Comparison of ENCODE assay signal across 1 cellular context in genomic region chr18:45967007-45967706, GRCh38.
TF ChIP-seq lines count a peak whose summit lies in the region.

Gene EPG5 (minus strand): TSS chr18:45967329. CDS start chr18:45967239, 90 bp downstream.

TF ChIP-seq in K562, 482 proteins besides CTCF, POLR2A, EP300 and RAD21 (continued from another document and continues in another):
- peak in 1 of 2 experiments; percentile 78; a peak in 3 of 4 replicates for TF ChIP-seq MNT (conservative IDR thresholded peaks at IDR 0.05)
- peak; percentile 98 for TF ChIP-seq MTA3 (IDR thresholded peaks at IDR 0.05; ENCODE audit: borderline replicate concordance)
- peak; percentile 84 for TF ChIP-seq PHF20 (IDR thresholded peaks at IDR 0.05; ENCODE audit: partially characterized antibody)
- TF ChIP-seq EHMT2 (IDR thresholded peaks at IDR 0.05) = no peak
- TF ChIP-seq JUND (IDR thresholded peaks at IDR 0.05; ENCODE audit: borderline replicate concordance, low read depth, low read length) = peak; percentile 72
- TF ChIP-seq JUND (tag; IDR thresholded peaks at IDR 0.05; ENCODE audit: borderline replicate concordance, low read depth, low read length) = peak; percentile 16; the same call in 1 of the 3 replicates
- TF ChIP-seq, protein P1, sequence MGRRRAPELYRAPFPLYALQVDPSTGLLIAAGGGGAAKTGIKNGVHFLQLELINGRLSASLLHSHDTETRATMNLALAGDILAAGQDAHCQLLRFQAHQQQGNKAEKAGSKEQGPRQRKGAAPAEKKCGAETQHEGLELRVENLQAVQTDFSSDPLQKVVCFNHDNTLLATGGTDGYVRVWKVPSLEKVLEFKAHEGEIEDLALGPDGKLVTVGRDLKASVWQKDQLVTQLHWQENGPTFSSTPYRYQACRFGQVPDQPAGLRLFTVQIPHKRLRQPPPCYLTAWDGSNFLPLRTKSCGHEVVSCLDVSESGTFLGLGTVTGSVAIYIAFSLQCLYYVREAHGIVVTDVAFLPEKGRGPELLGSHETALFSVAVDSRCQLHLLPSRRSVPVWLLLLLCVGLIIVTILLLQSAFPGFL (CRISPR knock-in tag; IDR thresholded peaks at IDR 0.05) = no peak
- peak; percentile 65; the same call in 1 of the 2 replicates for TF ChIP-seq PHF8 (IDR thresholded peaks at IDR 0.05; ENCODE audit: borderline replicate concordance, low read length)
- peak; percentile 63; the same call in 1 of the 2 replicates for TF ChIP-seq MAX (CRISPR knock-in tag; IDR thresholded peaks at IDR 0.05)
- no peak for TF ChIP-seq PPARD (CRISPR knock-in tag; IDR thresholded peaks at IDR 0.05)
- peak; percentile 89 for TF ChIP-seq RAD51 (IDR thresholded peaks at IDR 0.05; ENCODE audit: borderline replicate concordance, low read depth)
- TF ChIP-seq SIN3A (IDR thresholded peaks at IDR 0.05; ENCODE audit: borderline replicate concordance in 2 of 2, control insufficient read depth in 1 of 2, low read depth in 2 of 2, low read length in 2 of 2) = peak in 1 of 2 experiments; percentile 69; a peak in 1 of 4 replicates
- TF ChIP-seq, protein P2, sequence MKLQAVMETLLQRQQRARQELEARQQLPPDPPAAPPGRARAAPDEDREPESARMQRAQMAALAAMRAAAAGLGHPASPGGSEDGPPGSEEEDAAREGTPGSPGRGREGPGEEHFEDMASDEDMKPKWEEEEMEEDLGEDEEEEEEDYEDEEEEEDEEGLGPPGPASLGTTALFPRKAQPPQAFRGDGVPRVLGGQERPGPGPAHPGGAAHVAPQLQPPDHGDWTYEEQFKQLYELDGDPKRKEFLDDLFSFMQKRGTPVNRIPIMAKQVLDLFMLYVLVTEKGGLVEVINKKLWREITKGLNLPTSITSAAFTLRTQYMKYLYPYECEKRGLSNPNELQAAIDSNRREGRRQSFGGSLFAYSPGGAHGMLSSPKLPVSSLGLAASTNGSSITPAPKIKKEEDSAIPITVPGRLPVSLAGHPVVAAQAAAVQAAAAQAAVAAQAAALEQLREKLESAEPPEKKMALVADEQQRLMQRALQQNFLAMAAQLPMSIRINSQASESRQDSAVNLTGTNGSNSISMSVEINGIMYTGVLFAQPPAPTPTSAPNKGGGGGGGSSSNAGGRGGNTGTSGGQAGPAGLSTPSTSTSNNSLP (IDR thresholded peaks at IDR 0.05; ENCODE audit: borderline replicate concordance, low read depth, low read length) = no peak
- peak; percentile 42 for TF ChIP-seq TAF1 (IDR thresholded peaks at IDR 0.05; ENCODE audit: control insufficient read depth, extremely low read depth, insufficient read depth, low read length, severe bottlenecking)
- TF ChIP-seq ZNF407 (IDR thresholded peaks at IDR 0.05; ENCODE audit: low read depth) = peak; percentile 95
- peak; percentile 53 for TF ChIP-seq HCFC1 (IDR thresholded peaks at IDR 0.05; ENCODE audit: low read depth, low read length)
- TF ChIP-seq RBBP5 (IDR thresholded peaks at IDR 0.05; ENCODE audit: borderline replicate concordance, insufficient read depth, low read length, poor library complexity, severe bottlenecking) = peak; percentile 63
- peak; percentile 34 for TF ChIP-seq TAF9B (IDR thresholded peaks at IDR 0.05; ENCODE audit: partially characterized antibody)
- no peak for TF ChIP-seq PCBP1 (IDR thresholded peaks at IDR 0.05; ENCODE audit: low read depth, low read length, poor library complexity, severe bottlenecking)
- TF ChIP-seq ZNF431 (CRISPR knock-in tag; IDR thresholded peaks at IDR 0.05) = 0 out of 2 replicates have a peak, but pooled peaks have one; percentile 44
- TF ChIP-seq, protein P3, sequence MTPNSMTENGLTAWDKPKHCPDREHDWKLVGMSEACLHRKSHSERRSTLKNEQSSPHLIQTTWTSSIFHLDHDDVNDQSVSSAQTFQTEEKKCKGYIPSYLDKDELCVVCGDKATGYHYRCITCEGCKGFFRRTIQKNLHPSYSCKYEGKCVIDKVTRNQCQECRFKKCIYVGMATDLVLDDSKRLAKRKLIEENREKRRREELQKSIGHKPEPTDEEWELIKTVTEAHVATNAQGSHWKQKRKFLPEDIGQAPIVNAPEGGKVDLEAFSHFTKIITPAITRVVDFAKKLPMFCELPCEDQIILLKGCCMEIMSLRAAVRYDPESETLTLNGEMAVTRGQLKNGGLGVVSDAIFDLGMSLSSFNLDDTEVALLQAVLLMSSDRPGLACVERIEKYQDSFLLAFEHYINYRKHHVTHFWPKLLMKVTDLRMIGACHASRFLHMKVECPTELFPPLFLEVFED (CRISPR knock-in tag; conservative IDR thresholded peaks at IDR 0.05) = 0 out of 2 replicates have a peak, but pooled peaks have one; percentile 39
- no peak; the same call in 1 of the 2 replicates for TF ChIP-seq ZBTB2 (IDR thresholded peaks at IDR 0.05)
- peak; percentile 74 for TF ChIP-seq NFYB (IDR thresholded peaks at IDR 0.05; ENCODE audit: extremely low read depth, insufficient read length)
- TF ChIP-seq MEIS2 (IDR thresholded peaks at IDR 0.05; ENCODE audit: partially characterized antibody) = no peak
- peak; percentile 98 for TF ChIP-seq TOE1 (IDR thresholded peaks at IDR 0.05; ENCODE audit: borderline replicate concordance)
- TF ChIP-seq TOE1 (CRISPR knock-in tag; IDR thresholded peaks at IDR 0.05; ENCODE audit: borderline replicate concordance, low read depth) = no peak
- peak; percentile 71 for TF ChIP-seq NEUROD1 (IDR thresholded peaks at IDR 0.05; ENCODE audit: borderline replicate concordance, low read depth, low read length, partially characterized antibody)
- 0 out of 2 replicates have a peak, but pooled peaks have one; percentile 26 for TF ChIP-seq PKNOX1 (IDR thresholded peaks at IDR 0.05)
- peak; percentile 32; the same call in 1 of the 2 replicates for TF ChIP-seq CBFA2T2 (conservative IDR thresholded peaks at IDR 0.05)
- peak; percentile 44; the same call in 1 of the 2 replicates for TF ChIP-seq JUN (IDR thresholded peaks at IDR 0.05; ENCODE audit: borderline replicate concordance, low read depth, low read length)
- TF ChIP-seq JUN (CRISPR knock-in tag; IDR thresholded peaks at IDR 0.05; ENCODE audit: borderline replicate concordance) = no peak
- peak; percentile 87 for TF ChIP-seq HNRNPLL (IDR thresholded peaks at IDR 0.05; ENCODE audit: low read depth, low read length, poor library complexity, severe bottlenecking)
- no peak for TF ChIP-seq PBX2 (CRISPR knock-in tag; IDR thresholded peaks at IDR 0.05; ENCODE audit: low read depth)
- TF ChIP-seq PBX2 (tag; conservative IDR thresholded peaks at IDR 0.05; ENCODE audit: low read depth) = no peak
